25 cellular contexts compared by ENCODE assay signal in genomic region chr6:154715449-154715848, GRCh38.
"Had no signal": no experiment of that assay in that cellular context is flagged by ENCODE, and none has a peak within 500 bp of the region (broad histone marks: within the 10 kb centered on the region; RNA-seq: fewer than 3 reads in every experiment).

No MANE protein-coding gene starts in this region.

- H3K4me1 ChIP-seq: ascending aorta, colonic mucosa, tibial nerve had no signal

- H3K9me3 ChIP-seq: colonic mucosa, mucosa of descending colon had no signal

- DNase-seq: activated CD4-positive, alpha-beta T cell treated with anti-CD3 and anti-CD28 coated beads for 48 hours; activated CD4-positive, alpha-beta T cell treated with anti-CD3 and anti-CD28 coated beads, Interleukin-2, amount 50 U/mL, for 48 hours; activated CD8-positive, alpha-beta memory T cell treated with anti-CD3 and anti-CD28 coated beads for 24 hours; activated gamma-delta T cell; activated naive CD4-positive, alpha-beta T cell treated with anti-CD3 and anti-CD28 coated beads, Interleukin-2, amount 10 ng/mL, durations not matched to agents 7 days and 5 days; activated naive CD8-positive, alpha-beta T cell treated with anti-CD3 and anti-CD28 coated beads, Interleukin-2, amount 10 ng/mL, durations not matched to agents 7 days and 5 days; cerebellar nuclear complex; colonic mucosa; effector CD8-positive, alpha-beta T cell; islet precursor cell; left ventricle myocardium inferior; mucosa of descending colon; posterior cingulate gyrus; right cardiac atrium; stimulated activated CD4-positive, alpha-beta T cell treated with anti-CD3 and anti-CD28 coated beads, Interleukin-2, amount 100 ng/mL, for 48 hours; stimulated activated naive CD4-positive, alpha-beta T cell treated with Interleukin-2 at 50 U/mL for 16 hours had no signal

- H3K4me2 ChIP-seq: hepatocyte had no signal

- H3K36me3 ChIP-seq: ascending aorta, cardiac muscle cell, colonic mucosa, left ventricle myocardium inferior, tibial nerve had no signal

- H3K27ac ChIP-seq: ascending aorta, cardiac muscle cell, colonic mucosa, epithelial cell of prostate, hepatocyte, left ventricle myocardium inferior, tibial nerve, VCaP had no signal

- H2AFZ ChIP-seq: hepatocyte had no signal

- ATAC-seq: activated CD4-positive, CD25-positive, alpha-beta regulatory T cell treated with anti-CD3 and anti-CD28 coated beads, Interleukin-2, amount 50 U/mL, for 24 hours; mucosa of descending colon; right cardiac atrium had no signal

- H3K79me2 ChIP-seq: hepatocyte had no signal

- H3K4me3 ChIP-seq: ascending aorta, cardiac muscle cell, colonic mucosa, hepatocyte, left ventricle myocardium inferior, lung, mucosa of descending colon, tibial nerve had no signal

- FAIRE-seq: endometrium had no signal

- H3K27me3 ChIP-seq: ascending aorta, cardiac muscle cell, colonic mucosa, hepatocyte, tibial nerve had no signal
